Comparison of ENCODE assay signal across 8 cellular contexts in the genomic region with DNA sequence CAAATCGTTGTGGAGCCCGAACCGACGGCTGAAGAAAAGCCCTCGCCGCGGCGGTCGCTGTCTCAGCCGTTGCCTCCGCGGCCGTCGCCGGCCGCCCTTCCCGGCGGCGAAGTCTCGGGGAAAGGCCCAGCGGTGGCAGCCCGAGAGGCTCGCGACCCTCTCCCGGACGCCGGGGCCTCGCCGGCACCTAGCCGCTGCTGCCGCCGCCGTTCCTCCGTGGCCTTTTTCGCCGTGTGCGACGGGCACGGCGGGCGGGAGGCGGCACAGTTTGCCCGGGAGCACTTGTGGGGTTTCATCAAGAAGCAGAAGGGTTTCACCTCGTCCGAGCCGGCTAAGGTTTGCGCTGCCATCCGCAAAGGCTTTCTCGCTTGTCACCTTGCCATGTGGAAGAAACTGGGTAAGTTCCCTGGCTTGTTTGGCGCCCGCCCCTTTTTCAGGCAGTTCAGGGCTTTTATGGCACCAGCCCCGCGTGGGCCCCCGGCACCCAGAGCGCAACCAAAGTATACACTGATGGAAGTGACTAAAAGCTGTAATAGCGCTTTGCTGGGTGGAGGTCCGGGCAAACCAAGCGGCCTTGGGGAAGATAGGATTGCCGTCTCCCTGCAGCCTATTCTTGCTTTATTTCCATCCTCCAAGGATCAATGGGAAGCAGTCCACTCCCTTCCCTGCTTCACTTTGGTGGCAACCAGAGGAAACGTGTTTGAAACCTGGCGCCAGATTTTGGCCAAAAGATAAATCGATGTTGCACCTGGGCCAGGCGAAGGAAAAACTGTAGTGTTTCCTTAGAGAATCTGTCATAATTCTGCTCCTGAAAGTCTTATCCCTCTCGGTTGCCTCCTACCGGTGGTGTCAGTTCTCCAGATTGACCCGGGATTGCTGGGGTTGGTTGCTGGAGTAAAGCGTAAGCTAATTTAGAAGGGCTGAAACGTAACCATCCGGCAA. TPM values are rescaled to one million over a fixed set of nuclear protein-coding genes. Genes with fewer than 3 reads are reported as not detected.
DNase-seq lines count a peak whose midpoint lies in the region; ATAC-seq, FAIRE-seq and TF ChIP-seq lines count a peak whose summit lies in the region.

No MANE protein-coding gene starts in this region.

- no peaks in the 10 kb centered on the region for H3K36me3 ChIP-seq in ascending aorta

- peaks cover 9% of the 10 kb centered on the region for H3K36me3 Mint-ChIP-seq in T-helper 2 cell treated with Interferon-gamma antibody and Interleukin-4, amounts not matched to agents 5 μg/mL and 100 μg/mL, for 36 hours (ENCODE audit: low read depth)

- no peaks in the 10 kb centered on the region for H3K9me3 Mint-ChIP-seq in T-helper 2 cell treated with Interferon-gamma antibody and Interleukin-4, amounts not matched to agents 5 μg/mL and 100 μg/mL, for 36 hours

- peaks cover 0 to 22% of the 10 kb centered on the region in 2 donors for H3K4me1 ChIP-seq in ascending aorta

- ATAC-seq in HG02759 (IDR thresholded peaks at IDR 0.05; ENCODE audit: unreplicated experiment) = peak; percentile 26

- H3K27me3 Mint-ChIP-seq in T-helper 2 cell treated with Interferon-gamma antibody and Interleukin-4, amounts not matched to agents 5 μg/mL and 100 μg/mL, for 36 hours (ENCODE audit: low read depth) = no peaks in the 10 kb centered on the region

- DNase-seq in NCI-H1436 treated with DMSO at 0.1 percent for 48 hours (lab: John Stamatoyannopoulos, UW) (peak; percentile 64), ascending aorta (ENCODE audit: low spot score in 2 of 2) (peak; percentile 37 to 88), hepatic stellate cell (ENCODE audit: low spot score) (peak; percentile 80), renal cortical epithelial cell (ENCODE audit: low read depth) (peak; percentile 83), GM12892 (ENCODE audit: insufficient read length) (no peak)
- peak; percentile 59 for DNase-seq in T-helper 2 cell treated with Interferon-gamma antibody and Interleukin-4, amounts not matched to agents 5 μg/mL and 100 μg/mL, for 36 hours (ENCODE audit: low spot score)

- FAIRE-seq in GM12892 (lab: Jason Lieb, UNC) = no peak

- no peaks in the 10 kb centered on the region for H3K27me3 ChIP-seq in ascending aorta

- intact Hi-C loops in ascending aorta (cut with DNase I) = loop anchor here (1.0 to 5.0 kb wide), 6 partner anchors 23 to 812 kb away; a partner anchor contains a TSS

- peak; percentile 71 to 75 (median 72) for TF ChIP-seq CTCF in ascending aorta (IDR thresholded peaks at IDR 0.05)

- H3K4me1 Mint-ChIP-seq in T-helper 2 cell treated with Interferon-gamma antibody and Interleukin-4, amounts not matched to agents 5 μg/mL and 100 μg/mL, for 36 hours (ENCODE audit: low read depth) = peaks cover 37% of the 10 kb centered on the region

- peak overlapping the region; percentile 97 for H3K4me3 Mint-ChIP-seq in T-helper 2 cell treated with Interferon-gamma antibody and Interleukin-4, amounts not matched to agents 5 μg/mL and 100 μg/mL, for 36 hours

- H3K27ac Mint-ChIP-seq in T-helper 2 cell treated with Interferon-gamma antibody and Interleukin-4, amounts not matched to agents 5 μg/mL and 100 μg/mL, for 36 hours = peak overlapping the region; percentile 96

- H3K4me3 ChIP-seq in GM08714 (ENCODE audit: low read length) (peak overlapping the region; percentile 95), ascending aorta (peak overlapping the region; percentile 73 to 94)

- no peak for TF ChIP-seq POLR2A in GM12892 (IDR thresholded peaks at IDR 0.05; ENCODE audit: low read depth, low read length)

- H3K27ac ChIP-seq in ascending aorta = peak overlapping the region; percentile 97 to 98

- H3K9me3 ChIP-seq in ascending aorta = no peaks in the 10 kb centered on the region

RNA-seq across cellular contexts. Expression of a gene that starts 0.8 kb away (rescaled TPM):
- total RNA-seq in ascending aorta (6.0 TPM), renal cortical epithelial cell (6.8 and 36.1 TPM in 2 replicates)
- polyA plus RNA-seq in GM12892 (2012; ENCODE audit: missing spikeins) = 6.4 TPM
